Comparison of ENCODE assay signal across 14 cellular contexts in the genomic region with DNA sequence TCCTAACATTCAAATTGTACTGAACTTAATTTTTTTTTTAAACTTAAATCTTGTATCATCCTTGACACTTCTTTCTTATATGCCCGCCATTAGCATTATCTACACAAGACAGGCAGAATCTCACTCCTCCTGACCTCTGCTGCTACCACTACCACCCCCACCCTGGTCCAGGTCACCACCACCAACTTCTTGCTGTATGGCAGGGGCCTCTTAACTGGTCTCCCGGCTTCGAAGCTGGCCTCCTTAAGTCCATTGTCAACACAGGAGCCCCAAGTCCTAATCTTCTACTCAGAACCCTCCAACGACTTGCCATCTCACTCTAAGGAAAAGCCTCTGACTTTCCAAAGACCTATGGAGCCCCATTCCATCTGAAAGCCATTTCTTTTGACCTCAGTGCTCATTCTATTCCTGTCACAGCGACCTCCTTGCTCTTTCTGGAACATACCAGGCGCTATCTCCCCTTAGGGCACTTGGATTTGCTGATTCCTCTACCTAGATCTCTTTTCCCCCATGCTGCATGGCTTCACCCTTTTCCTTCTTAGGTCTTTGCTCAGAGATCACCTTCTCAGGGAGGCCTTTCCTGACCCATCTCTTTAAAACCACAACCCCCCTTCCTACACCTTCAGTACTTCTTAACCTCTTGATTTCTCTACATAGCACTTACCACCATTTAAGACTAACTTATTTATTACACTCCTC. TPM values are rescaled to one million over a fixed set of nuclear protein-coding genes. Genes with fewer than 3 reads are reported as not detected.
A peak's percentile ranks its signal among the peaks of the same experiment; 100 is the strongest.
DNase-seq lines count a peak whose midpoint lies in the region; ATAC-seq, FAIRE-seq and TF ChIP-seq lines count a peak whose summit lies in the region.
"Had no signal": no experiment of that assay in that cellular context is flagged by ENCODE, and none has a peak within 500 bp of the region (broad histone marks: within the 10 kb centered on the region; RNA-seq: fewer than 3 reads in every experiment).

No MANE protein-coding gene starts in this region.

- H3K9me3 ChIP-seq in Loucy (ENCODE audit: insufficient read depth, low read depth, low read length) (no peaks in the 10 kb centered on the region), K562 (replicated peaks; ENCODE audit: control insufficient read depth, insufficient read depth, low read depth, low read length) (no peaks in the 10 kb centered on the region), tibial nerve (no peaks in the 10 kb centered on the region)

- H3K9ac ChIP-seq in Loucy (ENCODE audit: low read depth, low read length, poor library complexity, severe bottlenecking) = peak overlapping the region; percentile 91
- H3K9ac ChIP-seq in K562 (ENCODE audit: insufficient read depth in 1 of 2, low read depth in 2 of 2, low read length in 2 of 2) = peak overlapping the region; percentile 40 to 88; a peak in 3 of 4 replicates

- H3K4me1 ChIP-seq in Loucy (ENCODE audit: insufficient read depth, low read length, poor library complexity, severe bottlenecking) (peaks cover 59% of the 10 kb centered on the region), K562 (replicated peaks in 1 of 2; ENCODE audit: control insufficient read depth in 2 of 2, insufficient read depth in 2 of 2, low read length in 2 of 2) (peaks cover 28 to 36% of the 10 kb centered on the region in 2 experiments; a peak in 4 of 5 replicates), tibial nerve (peaks cover 0 to 17% (median 0%) of the 10 kb centered on the region in 4 donors)

- no peaks in the 10 kb centered on the region for H3K9me1 ChIP-seq in K562 (ENCODE audit: control insufficient read depth, insufficient read depth, low read length)

- in situ Hi-C loops in K562 (cut with MboI) = no loop called here

- TF ChIP-seq POLR2A in K562 (conservative IDR thresholded peaks at IDR 0.05) (no peak), tibial nerve (IDR thresholded peaks at IDR 0.05) (no peak)

- H3K27ac Mint-ChIP-seq in activated naive CD8-positive, alpha-beta T cell treated with anti-CD3 and anti-CD28 coated beads, Interleukin-2, amount 10 ng/mL, durations not matched to agents 7 days and 5 days = peak overlapping the region; percentile 5
- no peak overlapping the region for H3K27ac Mint-ChIP-seq in activated naive CD8-positive, alpha-beta T cell treated with anti-CD3 and anti-CD28 coated beads, Interleukin-2, amount 50 U/mL, for 24 hours
- H3K27ac Mint-ChIP-seq in progenitor cell of endocrine pancreas = peak overlapping the region; percentile 98
- H3K27ac Mint-ChIP-seq: B cell; stimulated activated naive B cell treated with anti-CD40 and anti-IgM and Interleukin-4, amounts not matched to agents 10 μg/mL and 1 μg/mL and 100 μg/mL, for 72 hours had no signal

- H3K4me3 ChIP-seq in Loucy (ENCODE audit: low read length, poor library complexity, severe bottlenecking) (peak overlapping the region; percentile 88), K562 (peak overlapping the region; percentile 17; the same call in 1 of the 2 replicates), tibial nerve (no peak overlapping the region)

- FAIRE-seq in K562 (lab: Jason Lieb, UNC) = peak; percentile 32

- H3K27me3 ChIP-seq in Loucy (ENCODE audit: insufficient read depth, low read length, poor library complexity, severe bottlenecking) (no peaks in the 10 kb centered on the region), K562 (ENCODE audit: control insufficient read depth in 2 of 2, insufficient read depth in 2 of 2, low read length in 2 of 2) (no peaks in the 10 kb centered on the region), tibial nerve (no peaks in the 10 kb centered on the region)

- BruUV-seq in K562 (replicated peaks; lab: Mats Ljungman, UMichigan) = no TSS peak

- H3K36me3 ChIP-seq in Loucy (ENCODE audit: insufficient read depth, low read length) (no peaks in the 10 kb centered on the region), K562 (ENCODE audit: control insufficient read depth, insufficient read depth, low read length) (peaks cover 8% of the 10 kb centered on the region; the same call in 2 of the 3 replicates), tibial nerve (no peaks in the 10 kb centered on the region)

- H3K4me1 Mint-ChIP-seq in activated naive CD8-positive, alpha-beta T cell treated with anti-CD3 and anti-CD28 coated beads, Interleukin-2, amount 10 ng/mL, durations not matched to agents 7 days and 5 days = peaks cover 43% of the 10 kb centered on the region
- H3K4me1 Mint-ChIP-seq in activated naive CD8-positive, alpha-beta T cell treated with anti-CD3 and anti-CD28 coated beads, Interleukin-2, amount 50 U/mL, for 24 hours = peaks cover 43% of the 10 kb centered on the region
- H3K4me1 Mint-ChIP-seq in progenitor cell of endocrine pancreas (ENCODE audit: low read depth) = peaks cover 39% of the 10 kb centered on the region

- no peaks in the 10 kb centered on the region for H3K9me3 Mint-ChIP-seq in activated naive CD8-positive, alpha-beta T cell treated with anti-CD3 and anti-CD28 coated beads, Interleukin-2, amount 10 ng/mL, durations not matched to agents 7 days and 5 days
- no peaks in the 10 kb centered on the region for H3K9me3 Mint-ChIP-seq in activated naive CD8-positive, alpha-beta T cell treated with anti-CD3 and anti-CD28 coated beads, Interleukin-2, amount 50 U/mL, for 24 hours
- H3K9me3 Mint-ChIP-seq in progenitor cell of endocrine pancreas (ENCODE audit: low read depth) = no peaks in the 10 kb centered on the region
- H3K9me3 Mint-ChIP-seq: stimulated activated naive B cell treated with anti-CD40 and anti-IgM and Interleukin-4, amounts not matched to agents 10 μg/mL and 1 μg/mL and 100 μg/mL, for 72 hours had no signal

- TF ChIP-seq EP300 in K562 (IDR thresholded peaks at IDR 0.05; ENCODE audit: low read length) (no peak; the same call in 1 of the 2 replicates), tibial nerve (IDR thresholded peaks at IDR 0.05) (no peak)

- H4K20me1 ChIP-seq in Loucy (ENCODE audit: insufficient read depth, low read length, poor library complexity, severe bottlenecking) = peaks cover 42% of the 10 kb centered on the region
- peaks cover 9% of the 10 kb centered on the region; the same call in 1 of the 2 replicates for H4K20me1 ChIP-seq in K562 (replicated peaks; ENCODE audit: control insufficient read depth, insufficient read depth, low read length)

- H2AFZ ChIP-seq in Loucy (ENCODE audit: low read length) = no peak overlapping the region
- H2AFZ ChIP-seq in K562 (ENCODE audit: low read depth, low read length) = no peak overlapping the region; the same call in 1 of the 2 replicates

- no peak for DNase-seq in activated naive CD8-positive, alpha-beta T cell treated with anti-CD3 and anti-CD28 coated beads, Interleukin-2, amount 10 ng/mL, durations not matched to agents 7 days and 5 days
- DNase-seq in activated naive CD8-positive, alpha-beta T cell treated with anti-CD3 and anti-CD28 coated beads, Interleukin-2, amount 50 U/mL, for 24 hours = no peak
- DNase-seq in K562 (ENCODE audit: extremely low read depth in 1 of 4, low spot score in 3 of 4) (peak in 3 of 4 experiments; percentile 38 to 74 (median 57)), progenitor cell of endocrine pancreas (ENCODE audit: low spot score, unreplicated experiment) (no peak), NCI-H1436 (lab: John Stamatoyannopoulos, UW) (no peak), NCI-H2227 (lab: John Stamatoyannopoulos, UW; ENCODE audit: unreplicated experiment) (no peak), tibial nerve (ENCODE audit: low spot score in 2 of 2) (no peak)
- DNase-seq: activated CD4-positive, CD25-positive, alpha-beta regulatory T cell; activated effector memory CD4-positive, alpha-beta T cell treated with anti-CD3 and anti-CD28 coated beads, Interleukin-2, amount 50 U/mL, for 16 hours; midbrain; stimulated activated CD4-positive, alpha-beta T cell treated with anti-CD3 and anti-CD28 coated beads, Interleukin-1b, Interleukin-23, amount 100 ng/mL, for 48 hours; stimulated activated naive B cell treated with anti-CD40 and anti-IgM and Interleukin-4, amounts not matched to agents 10 μg/mL and 1 μg/mL and 100 μg/mL, for 72 hours had no signal

- peak overlapping the region; percentile 56 for H3K4me3 Mint-ChIP-seq in activated naive CD8-positive, alpha-beta T cell treated with anti-CD3 and anti-CD28 coated beads, Interleukin-2, amount 10 ng/mL, durations not matched to agents 7 days and 5 days
- H3K4me3 Mint-ChIP-seq in activated naive CD8-positive, alpha-beta T cell treated with anti-CD3 and anti-CD28 coated beads, Interleukin-2, amount 50 U/mL, for 24 hours = no peak overlapping the region
- H3K4me3 Mint-ChIP-seq in progenitor cell of endocrine pancreas (ENCODE audit: low read depth) = peak overlapping the region; percentile 54
- H3K4me3 Mint-ChIP-seq: stimulated activated naive B cell treated with anti-CD40 and anti-IgM and Interleukin-4, amounts not matched to agents 10 μg/mL and 1 μg/mL and 100 μg/mL, for 72 hours had no signal

- TF ChIP-seq CTCF in Loucy (conservative IDR thresholded peaks at IDR 0.05; ENCODE audit: low read length) (no peak), K562 (IDR thresholded peaks at IDR 0.05 in 2 of 3, conservative IDR thresholded peaks at IDR 0.05 in 1 of 3; ENCODE audit: insufficient read depth in 2 of 3, low read depth in 1 of 3, low read length in 3 of 3) (no peak), progenitor cell of endocrine pancreas (IDR thresholded peaks at IDR 0.05; ENCODE audit: unreplicated experiment) (no peak), tibial nerve (IDR thresholded peaks at IDR 0.05) (no peak)

- CTCF ChIA-PET in K562 (lab: Yijun Ruan, JAX; ENCODE audit: low intra/inter-chr PET ratio) = no interaction called here

- peak overlapping the region; percentile 87 for H3K4me2 ChIP-seq in Loucy (ENCODE audit: low read depth, low read length, poor library complexity, severe bottlenecking)
- peak overlapping the region; percentile 69 for H3K4me2 ChIP-seq in K562 (ENCODE audit: insufficient read depth, low read length)

- H3K79me2 ChIP-seq in Loucy (ENCODE audit: insufficient read depth, low read length) (peaks cover 95% of the 10 kb centered on the region), K562 (ENCODE audit: control insufficient read depth, insufficient read depth, low read length) (peaks cover 94% of the 10 kb centered on the region)

- intact Hi-C loops in K562 (cut with micrococcal nuclease) = loop anchor here (2.0 to 5.0 kb wide), 3 partner anchors 34 to 56 kb away; no protein-coding TSS in a partner anchor

- no peaks in the 10 kb centered on the region for H3F3A ChIP-seq in Loucy (ENCODE audit: low read depth)

- ATAC-seq in activated naive CD8-positive, alpha-beta T cell treated with anti-CD3 and anti-CD28 coated beads, Interleukin-2, amount 10 ng/mL, durations not matched to agents 7 days and 5 days (ENCODE audit: low read depth) = no peak
- no peak for ATAC-seq in activated naive CD8-positive, alpha-beta T cell treated with anti-CD3 and anti-CD28 coated beads, Interleukin-2, amount 50 U/mL, for 24 hours
- ATAC-seq in K562 = peak; percentile 8
- ATAC-seq: stimulated activated naive B cell treated with anti-CD40 and anti-IgM and Interleukin-4, amounts not matched to agents 10 μg/mL and 1 μg/mL and 100 μg/mL, for 72 hours had no signal

- WGBS in K562 (ENCODE audit: insufficient coverage, low coverage, missing lambda C conversion rate) = 3% methylated on average over 6 of the region's 6 CpGs
- 81 to 88% methylated on average over 6 of the region's 6 CpGs for WGBS in tibial nerve, 2 donors

- TF ChIP-seq RAD21 in K562 (CRISPR knock-in tag; conservative IDR thresholded peaks at IDR 0.05 in 1 of 2, IDR thresholded peaks at IDR 0.05 in 1 of 2) = no peak

- H3K36me3 Mint-ChIP-seq in activated naive CD8-positive, alpha-beta T cell treated with anti-CD3 and anti-CD28 coated beads, Interleukin-2, amount 10 ng/mL, durations not matched to agents 7 days and 5 days = peaks cover 19% of the 10 kb centered on the region
- peaks cover 9% of the 10 kb centered on the region for H3K36me3 Mint-ChIP-seq in activated naive CD8-positive, alpha-beta T cell treated with anti-CD3 and anti-CD28 coated beads, Interleukin-2, amount 50 U/mL, for 24 hours (ENCODE audit: low read depth)
- no peaks in the 10 kb centered on the region for H3K36me3 Mint-ChIP-seq in progenitor cell of endocrine pancreas (ENCODE audit: insufficient read depth)

- no peaks in the 10 kb centered on the region for H3K27me3 Mint-ChIP-seq in activated naive CD8-positive, alpha-beta T cell treated with anti-CD3 and anti-CD28 coated beads, Interleukin-2, amount 10 ng/mL, durations not matched to agents 7 days and 5 days
- no peaks in the 10 kb centered on the region for H3K27me3 Mint-ChIP-seq in activated naive CD8-positive, alpha-beta T cell treated with anti-CD3 and anti-CD28 coated beads, Interleukin-2, amount 50 U/mL, for 24 hours
- H3K27me3 Mint-ChIP-seq in progenitor cell of endocrine pancreas = no peaks in the 10 kb centered on the region
- H3K27me3 Mint-ChIP-seq: B cell; stimulated activated naive B cell treated with anti-CD40 and anti-IgM and Interleukin-4, amounts not matched to agents 10 μg/mL and 1 μg/mL and 100 μg/mL, for 72 hours had no signal

- H3K27ac ChIP-seq in K562 (ENCODE audit: extremely low read depth, low read depth, low read length) (peak overlapping the region; percentile 67), tibial nerve (no peak overlapping the region)

- H3K9me2 ChIP-seq in Loucy (replicated peaks; ENCODE audit: low read depth, low read length) = no peaks in the 10 kb centered on the region

- POLR2A ChIA-PET in activated naive CD8-positive, alpha-beta T cell treated with anti-CD3 and anti-CD28 coated beads, Interleukin-2, amount 10 ng/mL, durations not matched to agents 7 days and 5 days (lab: Charles Lee) = no interaction called here
- POLR2A ChIA-PET in K562 (lab: Yijun Ruan, JAX) = interaction anchor here (0.6 to 1.3 kb wide), 9 partner anchors 9 to 90 kb away, joined by 3 to 7 read pairs (median 3); partner anchors contain the start of genes HDDC3 and RCCD1

RNA-seq across cellular contexts. Expression of gene PRC1, which starts 2.6 kb away (rescaled TPM):
- 100 to 1,000 TPM; 132 to 149 TPM for total RNA-seq in activated naive CD8-positive, alpha-beta T cell treated with anti-CD3 and anti-CD28 coated beads, Interleukin-2, amount 10 ng/mL, durations not matched to agents 7 days and 5 days
- total RNA-seq in K562 (2011; cell fraction: chromatin; rRNA removed; ENCODE audit: low replicate concordance) = 402 and 749 TPM in 2 replicates
- total RNA-seq in K562 (2011; cell fraction: nucleolus; rRNA removed) = 233 and 300 TPM in 2 replicates
- total RNA-seq in K562 (2011; cell fraction: nucleoplasm; rRNA removed) = 292 and 338 TPM in 2 replicates
- total RNA-seq in K562 (2014; rRNA removed) (226 and 263 TPM in 2 replicates), K562 (2014; rRNA removed; fragmentation: Illumina TruSeq; extraction: Trizol) (201 and 210 TPM in 2 replicates), K562 (2015; rRNA removed; fragmentation: Illumina TruSeq; extraction: Trizol) (223 and 228 TPM in 2 replicates), K562 (2021) (150 and 181 TPM in 2 replicates), progenitor cell of endocrine pancreas (79.1 and 81.5 TPM in 2 replicates), tibial nerve (10 to 100 TPM; 12.1 to 31.0 (median 14.9) TPM)
- polyA plus RNA-seq in K562 (2011; rRNA removed) (391 and 460 TPM in 2 replicates), K562 (2014; fragmentation: Illumina TruSeq; extraction: Trizol) (248 and 284 TPM in 2 replicates), K562 (2014; fragmentation: Nextera tagmentation; extraction: Ambion mirVana) (100 to 1,000 TPM; 156 to 240 TPM), K562 (2014; rRNA removed) (256 and 264 TPM in 2 replicates)
- 329 and 446 TPM in 2 replicates for polyA plus RNA-seq in K562 (2011; cell fraction: cytosol; rRNA removed)
- polyA plus RNA-seq in K562 (2011; cell fraction: nucleus; rRNA removed) = 1,023 and 1,561 TPM in 2 replicates
- 176 and 186 TPM in 2 replicates for polyA plus RNA-seq in K562 (2012)
- polyA minus RNA-seq in K562 (2011; rRNA and poly(A)+ RNA removed) = 342 and 344 TPM in 2 replicates
- 145 and 166 TPM in 2 replicates for polyA minus RNA-seq in K562 (2011; cell fraction: cytosol; rRNA and poly(A)+ RNA removed)
- 175 and 402 TPM in 2 replicates for polyA minus RNA-seq in K562 (2011; cell fraction: nucleus; rRNA and poly(A)+ RNA removed)

RNA-seq across cellular contexts. Expression of gene VPS33B, which starts 30.7 kb away (rescaled TPM):
- 10 to 100 TPM; 22.8 to 26.2 TPM for total RNA-seq in activated naive CD8-positive, alpha-beta T cell treated with anti-CD3 and anti-CD28 coated beads, Interleukin-2, amount 10 ng/mL, durations not matched to agents 7 days and 5 days
- total RNA-seq in K562 (2011; cell fraction: chromatin; rRNA removed; ENCODE audit: low replicate concordance) = 35.4 and 57.8 TPM in 2 replicates
- 34.5 and 42.0 TPM in 2 replicates for total RNA-seq in K562 (2011; cell fraction: nucleolus; rRNA removed)
- total RNA-seq in K562 (2011; cell fraction: nucleoplasm; rRNA removed) = 28.3 and 30.4 TPM in 2 replicates
- 9.4 and 10.2 TPM in 2 replicates for total RNA-seq in K562 (2014; rRNA removed)
- total RNA-seq in K562 (2014; rRNA removed; fragmentation: Illumina TruSeq; extraction: Trizol) = 14.3 and 14.8 TPM in 2 replicates
- 13.0 and 13.5 TPM in 2 replicates for total RNA-seq in K562 (2015; rRNA removed; fragmentation: Illumina TruSeq; extraction: Trizol)
- 19.6 and 19.9 TPM in 2 replicates for total RNA-seq in K562 (2021)
- polyA plus RNA-seq in K562 (2011; rRNA removed) = 25.5 and 28.0 TPM in 2 replicates
- polyA plus RNA-seq in K562 (2011; cell fraction: cytosol; rRNA removed) = 12.5 and 12.9 TPM in 2 replicates
- polyA plus RNA-seq in K562 (2011; cell fraction: nucleus; rRNA removed) = 34.8 and 45.4 TPM in 2 replicates
- polyA plus RNA-seq in K562 (2012) = 22.2 and 32.7 TPM in 2 replicates
- 12.4 and 16.3 TPM in 2 replicates for polyA plus RNA-seq in K562 (2014; fragmentation: Illumina TruSeq; extraction: Trizol)
- polyA plus RNA-seq in K562 (2014; fragmentation: Nextera tagmentation; extraction: Ambion mirVana) = 10 to 100 TPM in 1 of 2 experiments, 1 to 10 TPM in 1; 9.8 to 10.7 TPM
- polyA plus RNA-seq in K562 (2014; rRNA removed) = 12.7 and 15.1 TPM in 2 replicates
- 13.7 and 22.8 TPM in 2 replicates for polyA minus RNA-seq in K562 (2011; rRNA and poly(A)+ RNA removed)
- polyA minus RNA-seq in K562 (2011; cell fraction: cytosol; rRNA and poly(A)+ RNA removed) = 4.2 and 20.6 TPM in 2 replicates
- polyA minus RNA-seq in K562 (2011; cell fraction: nucleus; rRNA and poly(A)+ RNA removed) = 7.9 and 12.8 TPM in 2 replicates
- 28.0 and 33.3 TPM in 2 replicates for total RNA-seq in progenitor cell of endocrine pancreas
- 10 to 100 TPM in 2 of 4 donors, 1 to 10 TPM in 2; 8.7 to 10.9 (median 10.1) TPM for total RNA-seq in tibial nerve

RNA-seq across cellular contexts. Expression of gene RCCD1, which starts 37.1 kb away (rescaled TPM):
- 10 to 100 TPM; 31.5 to 31.6 TPM for total RNA-seq in activated naive CD8-positive, alpha-beta T cell treated with anti-CD3 and anti-CD28 coated beads, Interleukin-2, amount 10 ng/mL, durations not matched to agents 7 days and 5 days
- total RNA-seq in K562 (2011; cell fraction: chromatin; rRNA removed; ENCODE audit: low replicate concordance) = 100 and 115 TPM in 2 replicates
- total RNA-seq in K562 (2011; cell fraction: nucleolus; rRNA removed) = 74.7 and 75.5 TPM in 2 replicates
- total RNA-seq in K562 (2011; cell fraction: nucleoplasm; rRNA removed) = 86.9 and 97.7 TPM in 2 replicates
- total RNA-seq in K562 (2014; rRNA removed) (38.1 and 41.2 TPM in 2 replicates), K562 (2014; rRNA removed; fragmentation: Illumina TruSeq; extraction: Trizol) (17.0 and 18.0 TPM in 2 replicates), K562 (2015; rRNA removed; fragmentation: Illumina TruSeq; extraction: Trizol) (16.7 and 23.7 TPM in 2 replicates), K562 (2021) (44.0 and 45.9 TPM in 2 replicates), progenitor cell of endocrine pancreas (20.6 and 23.0 TPM in 2 replicates), tibial nerve (10 to 100 TPM in 3 of 4 donors, 1 to 10 TPM in 1; 8.7 to 15.9 (median 12.5) TPM)
- polyA plus RNA-seq in K562 (2011; rRNA removed) (28.5 and 39.6 TPM in 2 replicates), K562 (2014; fragmentation: Illumina TruSeq; extraction: Trizol) (22.3 and 24.7 TPM in 2 replicates), K562 (2014; fragmentation: Nextera tagmentation; extraction: Ambion mirVana) (10 to 100 TPM; 11.1 to 12.2 TPM), K562 (2014; rRNA removed) (45.2 and 51.4 TPM in 2 replicates)
- polyA plus RNA-seq in K562 (2011; cell fraction: cytosol; rRNA removed) = 17.6 and 22.6 TPM in 2 replicates
- polyA plus RNA-seq in K562 (2011; cell fraction: nucleus; rRNA removed) = 232 and 244 TPM in 2 replicates
- polyA plus RNA-seq in K562 (2012) = 41.3 and 51.9 TPM in 2 replicates
- polyA minus RNA-seq in K562 (2011; rRNA and poly(A)+ RNA removed) = 10.3 and 13.1 TPM in 2 replicates
- 9.4 and 12.6 TPM in 2 replicates for polyA minus RNA-seq in K562 (2011; cell fraction: cytosol; rRNA and poly(A)+ RNA removed)
- 25.3 and 29.9 TPM in 2 replicates for polyA minus RNA-seq in K562 (2011; cell fraction: nucleus; rRNA and poly(A)+ RNA removed)

RNA-seq across cellular contexts. Expression of gene UNC45A, which starts 56.7 kb away (rescaled TPM):
- 10 to 100 TPM; 77.9 to 78.6 TPM for total RNA-seq in activated naive CD8-positive, alpha-beta T cell treated with anti-CD3 and anti-CD28 coated beads, Interleukin-2, amount 10 ng/mL, durations not matched to agents 7 days and 5 days
- 131 and 331 TPM in 2 replicates for total RNA-seq in K562 (2011; cell fraction: chromatin; rRNA removed; ENCODE audit: low replicate concordance)
- total RNA-seq in K562 (2011; cell fraction: nucleolus; rRNA removed) = 205 and 228 TPM in 2 replicates
- 113 and 152 TPM in 2 replicates for total RNA-seq in K562 (2011; cell fraction: nucleoplasm; rRNA removed)
- 59.8 and 65.2 TPM in 2 replicates for total RNA-seq in K562 (2014; rRNA removed)
- total RNA-seq in K562 (2014; rRNA removed; fragmentation: Illumina TruSeq; extraction: Trizol) = 19.2 and 22.6 TPM in 2 replicates
- 47.7 and 52.5 TPM in 2 replicates for total RNA-seq in K562 (2015; rRNA removed; fragmentation: Illumina TruSeq; extraction: Trizol)
- total RNA-seq in K562 (2021) = 79.0 and 79.3 TPM in 2 replicates
- 43.7 and 56.7 TPM in 2 replicates for polyA plus RNA-seq in K562 (2011; rRNA removed)
- 46.7 and 62.9 TPM in 2 replicates for polyA plus RNA-seq in K562 (2011; cell fraction: cytosol; rRNA removed)
- 163 and 164 TPM in 2 replicates for polyA plus RNA-seq in K562 (2011; cell fraction: nucleus; rRNA removed)
- polyA plus RNA-seq in K562 (2012) = 75.1 and 75.7 TPM in 2 replicates
- 35.7 and 46.7 TPM in 2 replicates for polyA plus RNA-seq in K562 (2014; fragmentation: Illumina TruSeq; extraction: Trizol)
- polyA plus RNA-seq in K562 (2014; fragmentation: Nextera tagmentation; extraction: Ambion mirVana) = 10 to 100 TPM; 22.4 to 23.1 TPM
- 54.5 and 55.5 TPM in 2 replicates for polyA plus RNA-seq in K562 (2014; rRNA removed)
- polyA minus RNA-seq in K562 (2011; rRNA and poly(A)+ RNA removed) = 51.9 and 58.7 TPM in 2 replicates
- 50.4 and 51.9 TPM in 2 replicates for polyA minus RNA-seq in K562 (2011; cell fraction: cytosol; rRNA and poly(A)+ RNA removed)
- polyA minus RNA-seq in K562 (2011; cell fraction: nucleus; rRNA and poly(A)+ RNA removed) = 51.0 and 77.4 TPM in 2 replicates
- total RNA-seq in progenitor cell of endocrine pancreas = 83.4 and 90.6 TPM in 2 replicates
- 10 to 100 TPM; 47.7 to 64.2 (median 58.4) TPM for total RNA-seq in tibial nerve

RNA-seq across cellular contexts. Expression of gene HDDC3, which starts 59.4 kb away (rescaled TPM):
- 10 to 100 TPM; 28.1 to 29.2 TPM for total RNA-seq in activated naive CD8-positive, alpha-beta T cell treated with anti-CD3 and anti-CD28 coated beads, Interleukin-2, amount 10 ng/mL, durations not matched to agents 7 days and 5 days
- total RNA-seq in K562 (2011; cell fraction: chromatin; rRNA removed; ENCODE audit: low replicate concordance) = 27.3 and 60.3 TPM in 2 replicates
- 59.5 and 62.4 TPM in 2 replicates for total RNA-seq in K562 (2011; cell fraction: nucleolus; rRNA removed)
- total RNA-seq in K562 (2011; cell fraction: nucleoplasm; rRNA removed) = 46.9 and 47.9 TPM in 2 replicates
- total RNA-seq in K562 (2014; rRNA removed) = 54.1 and 64.9 TPM in 2 replicates
- total RNA-seq in K562 (2014; rRNA removed; fragmentation: Illumina TruSeq; extraction: Trizol) = 28.2 and 33.0 TPM in 2 replicates
- total RNA-seq in K562 (2015; rRNA removed; fragmentation: Illumina TruSeq; extraction: Trizol) = 36.6 and 36.9 TPM in 2 replicates
- total RNA-seq in K562 (2021) = 42.6 and 43.0 TPM in 2 replicates
- 30.8 and 33.4 TPM in 2 replicates for polyA plus RNA-seq in K562 (2011; rRNA removed)
- polyA plus RNA-seq in K562 (2011; cell fraction: cytosol; rRNA removed) = 37.1 and 49.7 TPM in 2 replicates
- 37.0 and 41.5 TPM in 2 replicates for polyA plus RNA-seq in K562 (2011; cell fraction: nucleus; rRNA removed)
- polyA plus RNA-seq in K562 (2012) = 29.7 and 31.4 TPM in 2 replicates
- 51.7 and 54.2 TPM in 2 replicates for polyA plus RNA-seq in K562 (2014; fragmentation: Illumina TruSeq; extraction: Trizol)
- 10 to 100 TPM; 14.9 to 21.3 TPM for polyA plus RNA-seq in K562 (2014; fragmentation: Nextera tagmentation; extraction: Ambion mirVana)
- 55.8 and 65.8 TPM in 2 replicates for polyA plus RNA-seq in K562 (2014; rRNA removed)
- 21.5 and 26.2 TPM in 2 replicates for polyA minus RNA-seq in K562 (2011; rRNA and poly(A)+ RNA removed)
- polyA minus RNA-seq in K562 (2011; cell fraction: cytosol; rRNA and poly(A)+ RNA removed) = 10.3 and 15.1 TPM in 2 replicates
- 28.9 and 44.4 TPM in 2 replicates for polyA minus RNA-seq in K562 (2011; cell fraction: nucleus; rRNA and poly(A)+ RNA removed)
- total RNA-seq in progenitor cell of endocrine pancreas = 14.5 and 16.6 TPM in 2 replicates
- total RNA-seq in tibial nerve = 10 to 100 TPM; 16.5 to 22.5 (median 18.7) TPM

Comparison
In these comparisons a context has a peak if more than half of its experiments do, and no peak if none do; other contexts are left out.
1. DNase-seq: peak in K562 (3 of 4); none in activated naive CD8-positive, alpha-beta T cell treated with anti-CD3 and anti-CD28 coated beads, Interleukin-2, amount 10 ng/mL, durations not matched to agents 7 days and 5 days (single experiment), activated naive CD8-positive, alpha-beta T cell treated with anti-CD3 and anti-CD28 coated beads, Interleukin-2, amount 50 U/mL, for 24 hours (single experiment), progenitor cell of endocrine pancreas (single experiment), NCI-H1436 (single experiment), NCI-H2227 (single experiment) and tibial nerve (0 of 2).
2. H3K4me3 ChIP-seq: peak in Loucy (single experiment) and K562 (single experiment); none in tibial nerve (0 of 4).